22 cellular contexts compared by ENCODE assay signal in the genomic region with DNA sequence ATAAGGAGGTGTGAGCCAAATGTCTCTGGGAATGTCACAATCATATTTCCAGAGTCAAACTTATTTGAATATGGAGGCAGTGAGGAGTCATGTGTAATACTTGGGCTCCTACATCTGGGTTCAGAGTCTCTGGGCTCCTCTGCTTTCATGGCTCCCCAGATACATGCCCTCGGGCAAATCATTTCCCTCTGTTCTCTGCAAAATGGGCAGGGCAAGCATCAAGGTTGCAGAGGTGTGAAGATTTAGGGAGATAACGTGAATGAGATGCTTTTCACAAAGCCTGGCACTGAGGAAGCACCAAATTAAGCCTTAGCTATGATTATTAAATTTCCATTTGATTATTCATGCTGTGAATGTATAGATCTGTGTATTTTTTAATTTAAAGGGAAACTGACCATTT.
"Had no signal": no experiment of that assay in that cellular context is flagged by ENCODE, and none has a peak within 500 bp of the region (broad histone marks: within the 10 kb centered on the region; RNA-seq: fewer than 3 reads in every experiment).

No MANE protein-coding gene starts in this region.

- H3K4me1 Mint-ChIP-seq: activated CD4-positive, alpha-beta T cell treated with anti-CD3 and anti-CD28 coated beads for 36 hours had no signal

- DNase-seq: activated CD4-positive, alpha-beta T cell treated with anti-CD3 and anti-CD28 coated beads for 36 hours; activated naive CD4-positive, alpha-beta T cell treated with anti-CD3 and anti-CD28 coated beads for 36 hours; aorta; brain microvascular endothelial cell; cerebellar nuclear complex; cortex of kidney; gastrocnemius medialis; head of caudate nucleus; kidney; occipital lobe; stimulated activated CD4-positive, alpha-beta T cell treated with anti-CD3 and anti-CD28 coated beads, Interleukin-12 subunit alpha, Interleukin-12 subunit beta, amount 100 ng/mL, for 4 hours; stimulated activated CD4-positive, alpha-beta T cell treated with anti-CD3 and anti-CD28 coated beads, Interleukin-1b, Interleukin-23, amount 100 ng/mL, for 48 hours; transverse colon; uterus had no signal

- H3K4me1 ChIP-seq: right atrium auricular region, transverse colon, uterus had no signal

- H3K36me3 ChIP-seq: brain microvascular endothelial cell, gastrocnemius medialis, right atrium auricular region, transverse colon, uterus had no signal

- H3K9me3 Mint-ChIP-seq: activated naive CD4-positive, alpha-beta T cell treated with anti-CD3 and anti-CD28 coated beads for 36 hours; stimulated activated naive CD8-positive, alpha-beta T cell treated with anti-CD3 and anti-CD28 coated beads, Interleukin-15, Interleukin-2, amounts not matched to agents 100 ng/mL and 50 ng/mL, for 24 hours; T-helper 2 cell treated with Interferon-gamma antibody and Interleukin-4, amounts not matched to agents 5 μg/mL and 100 μg/mL, for 36 hours; WTC11 had no signal

- H3K36me3 Mint-ChIP-seq: WTC11 had no signal

- FAIRE-seq: kidney, TTC549 had no signal

- H3K27me3 Mint-ChIP-seq: activated CD4-positive, alpha-beta T cell treated with anti-CD3 and anti-CD28 coated beads for 36 hours; progenitor cell of endocrine pancreas; stimulated activated naive CD8-positive, alpha-beta T cell treated with anti-CD3 and anti-CD28 coated beads, Interleukin-15, Interleukin-2, amounts not matched to agents 100 ng/mL and 50 ng/mL, for 24 hours had no signal

- ATAC-seq: activated CD4-positive, alpha-beta T cell treated with anti-CD3 and anti-CD28 coated beads for 36 hours; gastrocnemius medialis; left lobe of liver; WTC11 had no signal

- H3K9me3 ChIP-seq: gastrocnemius medialis, right atrium auricular region, transverse colon, uterus had no signal

- H3K27me3 ChIP-seq: brain microvascular endothelial cell, gastrocnemius medialis, right atrium auricular region, transverse colon, uterus had no signal

- H3K4me3 Mint-ChIP-seq: activated CD4-positive, alpha-beta T cell treated with anti-CD3 and anti-CD28 coated beads for 36 hours; activated naive CD4-positive, alpha-beta T cell treated with anti-CD3 and anti-CD28 coated beads for 36 hours; stimulated activated naive CD8-positive, alpha-beta T cell treated with anti-CD3 and anti-CD28 coated beads, Interleukin-15, Interleukin-2, amounts not matched to agents 100 ng/mL and 50 ng/mL, for 24 hours; T-helper 2 cell treated with Interferon-gamma antibody and Interleukin-4, amounts not matched to agents 5 μg/mL and 100 μg/mL, for 36 hours; WTC11 had no signal

- H3K27ac Mint-ChIP-seq: activated CD4-positive, alpha-beta T cell treated with anti-CD3 and anti-CD28 coated beads for 36 hours; activated naive CD4-positive, alpha-beta T cell treated with anti-CD3 and anti-CD28 coated beads for 36 hours; progenitor cell of endocrine pancreas; stimulated activated naive CD8-positive, alpha-beta T cell treated with anti-CD3 and anti-CD28 coated beads, Interleukin-15, Interleukin-2, amounts not matched to agents 100 ng/mL and 50 ng/mL, for 24 hours; T-helper 2 cell treated with Interferon-gamma antibody and Interleukin-4, amounts not matched to agents 5 μg/mL and 100 μg/mL, for 36 hours; WTC11 had no signal

- H3K4me3 ChIP-seq: gastrocnemius medialis, lung, right atrium auricular region, transverse colon, uterus had no signal

- H3K27ac ChIP-seq: brain microvascular endothelial cell, gastrocnemius medialis, right atrium auricular region, transverse colon, uterus had no signal
